In genomic region chr1:101236546-101237228, GRCh38 we compare ENCODE assay signal across 8 cellular contexts. TPM values are rescaled to one million over a fixed set of nuclear protein-coding genes. Genes with fewer than 3 reads are reported as not detected.
DNase-seq lines count a peak whose midpoint lies in the region; ATAC-seq and TF ChIP-seq lines count a peak whose summit lies in the region.

TSS of gene S1PR1 (plus strand) at chr1:101237019. CDS start at chr1:101238985, 1,966 bp downstream.

- H3K4me1 ChIP-seq in tibial nerve = peaks cover 0 to 29% (median 17%) of the 10 kb centered on the region in 4 donors

- peak within 1 kb of the TSS; percentile 86 for H3K4me3 Mint-ChIP-seq in osteocyte (ENCODE audit: unreplicated experiment)

- H3K9me3 Mint-ChIP-seq in osteocyte (ENCODE audit: unreplicated experiment) = no peaks in the 10 kb centered on the region

- TF ChIP-seq EP300 in tibial nerve (IDR thresholded peaks at IDR 0.05) = peak in 1 of 2 donors; percentile 31

- H3K9me3 ChIP-seq in tibial nerve = peaks cover 0 to 6% (median 0%) of the 10 kb centered on the region in 4 donors

- no peaks in the 10 kb centered on the region for H3K36me3 Mint-ChIP-seq in osteocyte (ENCODE audit: unreplicated experiment)

- 0 to 1% methylated on average over 40 to 45 of the region's 45 CpGs for WGBS in tibial nerve, 2 donors

- H3K27me3 ChIP-seq in tibial nerve = no peaks in the 10 kb centered on the region

- TF ChIP-seq POLR2A in tibial nerve (IDR thresholded peaks at IDR 0.05) = no peak

- H3K27ac ChIP-seq in tibial nerve = peak within 1 kb of the TSS; percentile 23 to 83 (median 70)

- ATAC-seq in GM18870 (IDR thresholded peaks at IDR 0.05; ENCODE audit: unreplicated experiment) (peak; percentile 10), HG02981 (IDR thresholded peaks at IDR 0.05; ENCODE audit: unreplicated experiment) (peak; percentile 13)

- TF ChIP-seq CTCF in osteocyte (IDR thresholded peaks at IDR 0.05) = no peak
- TF ChIP-seq CTCF in tibial nerve (IDR thresholded peaks at IDR 0.05) = no peak

- no peak within 1 kb of the TSS for H3K27ac Mint-ChIP-seq in osteocyte (ENCODE audit: unreplicated experiment)

- no peaks in the 10 kb centered on the region for H3K36me3 ChIP-seq in tibial nerve

- peak within 1 kb of the TSS; percentile 40 to 77 (median 64) for H3K4me3 ChIP-seq in tibial nerve

- H3K4me1 Mint-ChIP-seq in osteocyte (ENCODE audit: unreplicated experiment) = peaks cover 30% of the 10 kb centered on the region

- DNase-seq in RPMI7951 (ENCODE audit: low read depth) (peak; percentile 45), glomerular visceral epithelial cell (ENCODE audit: extremely low spot score) (peak; percentile 74), osteocyte (ENCODE audit: extremely low spot score, unreplicated experiment) (no peak), tibial nerve (ENCODE audit: low spot score in 2 of 2) (peak; percentile 28 to 32), NCI-H1436 treated with DMSO at 0.1 percent for 48 hours (lab: John Stamatoyannopoulos, UW) (no peak)
- peak; percentile 73 for DNase-seq in activated naive CD4-positive, alpha-beta T cell treated with anti-CD3 and anti-CD28 coated beads, Interleukin-2, amount 50 U/mL, for 16 hours

- peaks cover 44% of the 10 kb centered on the region for H3K27me3 Mint-ChIP-seq in osteocyte (ENCODE audit: unreplicated experiment)

RNA-seq across cellular contexts. Expression of gene S1PR1, which starts in this region (rescaled TPM):
- total RNA-seq in RPMI7951 (2014; rRNA removed; shearing (Covaris generic)) = 0.39 and 0.84 TPM in 2 replicates
- 0.31 TPM in 1 of 2 replicates, not detected in the other for total RNA-seq in osteocyte
- 100 to 1,000 TPM in 1 of 4 donors, 10 to 100 TPM in 3; 22.2 to 101 (median 59.4) TPM for total RNA-seq in tibial nerve

Comparison
In these comparisons a context has a peak if more than half of its experiments do, and no peak if none do; other contexts are left out.
1. RNA of gene S1PR1 (total RNA-seq): 22.2 to 101 TPM in tibial nerve; 0.39 to 0.84 TPM in RPMI7951 and 0.31 TPM in osteocyte; every median in the first group is over 10 times any median in the second.
2. Peak in DNase-seq in RPMI7951; RNA of the gene not detected or under 1 TPM.
3. DNase-seq: peak in activated naive CD4-positive, alpha-beta T cell treated with anti-CD3 and anti-CD28 coated beads, Interleukin-2, amount 50 U/mL, for 16 hours (single experiment), glomerular visceral epithelial cell (single experiment) and tibial nerve (2 of 2); none in osteocyte (single experiment) and NCI-H1436 treated with DMSO at 0.1 percent for 48 hours (single experiment).